Comparison of ENCODE assay signal across 15 cellular contexts in genomic region chr22:29787371-29787980, GRCh38. TPM values are rescaled to one million over a fixed set of nuclear protein-coding genes. Genes with fewer than 3 reads are reported as not detected.
DNase-seq lines count a peak whose midpoint lies in the region; ATAC-seq and TF ChIP-seq lines count a peak whose summit lies in the region.
"Had no signal": no experiment of that assay in that cellular context is flagged by ENCODE, and none has a peak within 500 bp of the region (broad histone marks: within the 10 kb centered on the region; RNA-seq: fewer than 3 reads in every experiment).

No MANE protein-coding gene starts in this region.

- H3K36me3 Mint-ChIP-seq in GM23338 (ENCODE audit: low read depth) (peaks cover 14% of the 10 kb centered on the region), progenitor cell of endocrine pancreas (ENCODE audit: insufficient read depth) (peaks cover 29% of the 10 kb centered on the region), CD14-positive monocyte (peaks cover 55 to 59% of the 10 kb centered on the region in 2 donors)

- no peaks in the 10 kb centered on the region for H3K27me3 ChIP-seq in GM23338 (ENCODE audit: insufficient read depth)
- no peaks in the 10 kb centered on the region for H3K27me3 ChIP-seq in foreskin keratinocyte
- H3K27me3 ChIP-seq: transverse colon had no signal

- H3K9me3 Mint-ChIP-seq in GM23338 (no peaks in the 10 kb centered on the region), progenitor cell of endocrine pancreas (ENCODE audit: low read depth) (no peaks in the 10 kb centered on the region), CD14-positive monocyte (peaks cover 0 to 2% (median 0%) of the 10 kb centered on the region in 7 donors)
- H3K9me3 Mint-ChIP-seq: activated T-helper 1 cell treated with anti-CD3 and anti-CD28 coated beads, Interleukin-12 subunit alpha, Interleukin-12 subunit beta, Interleukin-2, Interleukin-4 antibody, amounts not matched to agents 30 ng/mL and 10 ng/mL and 1 ng/mL, durations not matched to agents 14 hours and 24 hours and 36 hours; CD4-positive, alpha-beta T cell; naive B cell had no signal

- H3K9me2 ChIP-seq in GM23338 (ENCODE audit: insufficient read depth): no peaks in the 10 kb centered on the region

- H3K27ac ChIP-seq in GM23338 (ENCODE audit: low read depth) (no peak overlapping the region), RWPE1 (peak overlapping the region; percentile 25), foreskin keratinocyte (no peak overlapping the region)
- H3K27ac ChIP-seq: transverse colon had no signal

- DNase-seq in GM23338 (ENCODE audit: low spot score): no peak
- DNase-seq in RWPE1 (ENCODE audit: low spot score): no peak
- peak in 1 of 2 donors; percentile 44 for DNase-seq in foreskin keratinocyte
- peak; percentile 37 for DNase-seq in progenitor cell of endocrine pancreas (ENCODE audit: low spot score, unreplicated experiment)
- DNase-seq in NCI-H1092 (lab: John Stamatoyannopoulos, UW): no peak
- no peak for DNase-seq in stimulated activated CD4-positive, alpha-beta T cell treated with anti-CD3 and anti-CD28 coated beads, Interleukin-12 subunit alpha, Interleukin-12 subunit beta, amount 100 ng/mL, for 4 hours
- no peak for DNase-seq in CD14-positive monocyte (ENCODE audit: low spot score)
- DNase-seq: CD4-positive, alpha-beta T cell; naive B cell; NCI-H187 treated with DMSO at 0.1 percent for 48 hours; NCI-H526 treated with DMSO at 0.1 percent for 48 hours; T-helper 17 cell; transverse colon had no signal

- no peak overlapping the region for H2AFZ ChIP-seq in GM23338

- H3K36me3 ChIP-seq in GM23338 (ENCODE audit: insufficient read depth): no peaks in the 10 kb centered on the region; the same call in 1 of the 2 replicates

- H3F3A ChIP-seq in GM23338 (replicated peaks; ENCODE audit: low read depth): no peaks in the 10 kb centered on the region

- H3K4me3 Mint-ChIP-seq in GM23338 (no peak overlapping the region), progenitor cell of endocrine pancreas (ENCODE audit: low read depth) (peak overlapping the region; percentile 30), CD14-positive monocyte (no peak overlapping the region)
- H3K4me3 Mint-ChIP-seq: activated T-helper 1 cell treated with anti-CD3 and anti-CD28 coated beads, Interleukin-12 subunit alpha, Interleukin-12 subunit beta, Interleukin-2, Interleukin-4 antibody, amounts not matched to agents 30 ng/mL and 10 ng/mL and 1 ng/mL, durations not matched to agents 14 hours and 24 hours and 36 hours; CD4-positive, alpha-beta T cell; naive B cell; T-helper 17 cell had no signal

- no peak overlapping the region for H3K4me3 ChIP-seq in GM23338
- H3K4me3 ChIP-seq: transverse colon had no signal

- no peaks in the 10 kb centered on the region for H4K20me1 ChIP-seq in GM23338 (replicated peaks; ENCODE audit: insufficient read depth)

- CTCF ChIA-PET in RWPE1 (lab: Yijun Ruan, JAX): no interaction called here

- H3K4me1 ChIP-seq in GM23338 (ENCODE audit: insufficient read depth): no peaks in the 10 kb centered on the region
- peaks cover under 1% of the 10 kb centered on the region for H3K4me1 ChIP-seq in foreskin keratinocyte

- no peaks in the 10 kb centered on the region for H3K79me2 ChIP-seq in GM23338 (replicated peaks; ENCODE audit: insufficient read depth)

- H3K4me1 Mint-ChIP-seq in GM23338 (peaks cover 10% of the 10 kb centered on the region), progenitor cell of endocrine pancreas (ENCODE audit: low read depth) (peaks cover 39% of the 10 kb centered on the region), CD14-positive monocyte (no peaks in the 10 kb centered on the region)

- intact Hi-C loops in CD14-positive monocyte (cut with micrococcal nuclease): no loop called here

- H3K27me3 Mint-ChIP-seq in GM23338 (ENCODE audit: insufficient read depth, low read depth, poor library complexity): peaks cover 6% of the 10 kb centered on the region
- H3K27me3 Mint-ChIP-seq in progenitor cell of endocrine pancreas: peaks cover 10% of the 10 kb centered on the region
- H3K27me3 Mint-ChIP-seq in CD14-positive monocyte (ENCODE audit: low read depth in 3 of 3): peaks cover 0 to 2% (median 0%) of the 10 kb centered on the region in 3 donors
- H3K27me3 Mint-ChIP-seq: CD4-positive, alpha-beta T cell; naive B cell; T-helper 17 cell had no signal

- H3K27ac Mint-ChIP-seq in GM23338 (peak overlapping the region; percentile 70; the same call in 1 of the 2 replicates), progenitor cell of endocrine pancreas (peak overlapping the region; percentile 81), CD14-positive monocyte (peak overlapping the region in 3 of 7 donors; percentile 5 to 30 (median 24))
- H3K27ac Mint-ChIP-seq: CD4-positive, alpha-beta T cell; T-helper 17 cell had no signal

- ATAC-seq in GM23338 (peak; percentile 17; the same call in 2 of the 3 replicates), foreskin keratinocyte (peak; percentile 61), GM18858 (IDR thresholded peaks at IDR 0.05; ENCODE audit: unreplicated experiment) (no peak)
- ATAC-seq: T-helper 17 cell had no signal

- no peak for TF ChIP-seq CTCF in GM23338 (conservative IDR thresholded peaks at IDR 0.05; ENCODE audit: low read depth in 2 of 2)
- no peak for TF ChIP-seq CTCF in RWPE1 (conservative IDR thresholded peaks at IDR 0.05; ENCODE audit: low read depth)
- no peak for TF ChIP-seq CTCF in foreskin keratinocyte (conservative IDR thresholded peaks at IDR 0.05)
- TF ChIP-seq CTCF in progenitor cell of endocrine pancreas (IDR thresholded peaks at IDR 0.05; ENCODE audit: unreplicated experiment): no peak
- no peak for TF ChIP-seq CTCF in CD14-positive monocyte (IDR thresholded peaks at IDR 0.05)

- H3K4me2 ChIP-seq in GM23338: no peak overlapping the region

- POLR2A ChIA-PET in RWPE1 (lab: Yijun Ruan, JAX; ENCODE audit: low non-redundant PET): no interaction called here

TF ChIP-seq in GM23338, 12 proteins besides CTCF, POLR2A, EP300 and RAD21:
- no peak for TF ChIP-seq EZH2 (IDR thresholded peaks at IDR 0.05; ENCODE audit: low read depth, unreplicated experiment)
- no peak for TF ChIP-seq NANOG (IDR thresholded peaks at IDR 0.05; ENCODE audit: borderline replicate concordance)
- TF ChIP-seq POLR2AphosphoS5 (IDR thresholded peaks at IDR 0.05; ENCODE audit: low read depth): no peak
- TF ChIP-seq CREB1 (CRISPR knock-in tag; IDR thresholded peaks at IDR 0.05; ENCODE audit: low read depth): no peak
TF ChIP-seq in GM23338: peak in this region for 0.

RNA-seq across cellular contexts. Expression of gene UQCR10, which starts 20.3 kb away (rescaled TPM):
- 78.0 and 91.3 TPM in 2 replicates for total RNA-seq in GM23338 (2014; rRNA removed; shearing (Covaris generic))
- 535 and 550 TPM in 2 replicates for polyA plus RNA-seq in GM23338 (2016; fragmentation: Nextera tagmentation; extraction: Ambion mirVana)
- 157 TPM in 2 replicates for total RNA-seq in foreskin keratinocyte
- 229 and 238 TPM in 2 replicates for polyA plus RNA-seq in foreskin keratinocyte
- total RNA-seq in progenitor cell of endocrine pancreas: 109 and 120 TPM in 2 replicates
- 100 to 1,000 TPM; 287 to 314 TPM for polyA plus RNA-seq in CD14-positive monocyte

RNA-seq across cellular contexts. Expression of gene ZMAT5, which starts 20.7 kb away (rescaled TPM):
- total RNA-seq in GM23338 (2014; rRNA removed; shearing (Covaris generic)): 12.2 and 14.6 TPM in 2 replicates
- polyA plus RNA-seq in GM23338 (2016; fragmentation: Nextera tagmentation; extraction: Ambion mirVana) (25.1 and 25.4 TPM in 2 replicates), foreskin keratinocyte (23.2 and 23.9 TPM in 2 replicates), CD14-positive monocyte (10 to 100 TPM; 59.3 to 79.4 TPM)
- total RNA-seq in foreskin keratinocyte (14.8 and 15.5 TPM in 2 replicates), progenitor cell of endocrine pancreas (21.1 and 21.2 TPM in 2 replicates)

RNA-seq across cellular contexts. Expression of gene ASCC2, which starts 50.6 kb away (rescaled TPM):
- total RNA-seq in GM23338 (2014; rRNA removed; shearing (Covaris generic)): 30.5 and 32.4 TPM in 2 replicates
- polyA plus RNA-seq in GM23338 (2016; fragmentation: Nextera tagmentation; extraction: Ambion mirVana): 31.3 and 34.6 TPM in 2 replicates
- 51.0 and 54.7 TPM in 2 replicates for total RNA-seq in foreskin keratinocyte
- polyA plus RNA-seq in foreskin keratinocyte: 54.7 and 55.1 TPM in 2 replicates
- 56.1 and 60.6 TPM in 2 replicates for total RNA-seq in progenitor cell of endocrine pancreas
- 10 to 100 TPM; 23.8 to 39.6 TPM for polyA plus RNA-seq in CD14-positive monocyte
